Comparison of ENCODE assay signal across 24 cellular contexts in the genomic region with DNA sequence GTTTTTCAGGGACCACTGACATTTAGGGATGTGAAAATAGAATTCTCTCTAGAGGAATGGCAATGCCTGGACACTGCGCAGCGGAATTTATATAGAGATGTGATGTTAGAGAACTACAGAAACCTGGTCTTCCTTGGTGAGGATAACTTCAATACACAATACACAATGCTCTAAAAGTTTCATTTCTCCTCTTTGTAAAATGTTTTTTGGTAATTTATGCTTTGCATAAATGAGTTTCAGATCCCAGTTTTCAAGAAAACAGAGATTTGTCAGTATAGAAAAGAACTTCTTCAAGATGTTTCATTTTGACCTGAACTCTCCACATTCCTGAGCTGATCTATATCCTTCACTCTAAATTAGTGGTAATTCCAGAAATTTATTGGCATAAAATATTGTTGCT.
"Had no signal": no experiment of that assay in that cellular context is flagged by ENCODE, and none has a peak within 500 bp of the region (broad histone marks: within the 10 kb centered on the region; RNA-seq: fewer than 3 reads in every experiment).

No MANE protein-coding gene starts in this region.

- H3K9me3 Mint-ChIP-seq: activated naive CD4-positive, alpha-beta T cell treated with anti-CD3 and anti-CD28 coated beads, Interleukin-2, amount 50 U/mL, for 24 hours; natural killer cell treated with Interleukin-12 subunit alpha and Interleukin-12 subunit beta and Interleukin-15 and Interleukin-18, amount 100 ng/mL, for 72 hours; WTC11 had no signal

- H3K27ac ChIP-seq: esophagus squamous epithelium, left lung had no signal

- FAIRE-seq: endothelial cell of umbilical vein, kidney, TTC549 had no signal

- H3K4me3 ChIP-seq: esophagus squamous epithelium, left lung had no signal

- H3K9me3 ChIP-seq: esophagus squamous epithelium had no signal

- H3K4me3 Mint-ChIP-seq: activated CD8-positive, alpha-beta T cell treated with anti-CD3 and anti-CD28 coated beads for 36 hours; activated naive CD4-positive, alpha-beta T cell treated with anti-CD3 and anti-CD28 coated beads, Interleukin-2, amount 50 U/mL, for 24 hours; natural killer cell treated with Interleukin-12 subunit alpha and Interleukin-12 subunit beta and Interleukin-15 and Interleukin-18, amount 100 ng/mL, for 72 hours; WTC11 had no signal

- ATAC-seq: activated CD8-positive, alpha-beta T cell treated with anti-CD3 and anti-CD28 coated beads for 36 hours; left lung; natural killer cell treated with Interleukin-12 subunit alpha and Interleukin-12 subunit beta and Interleukin-15 and Interleukin-18, amount 100 ng/mL, for 72 hours; WTC11 had no signal

- DNase-seq: activated CD4-positive, alpha-beta T cell treated with anti-CD3 and anti-CD28 coated beads for 48 hours; activated CD8-positive, alpha-beta T cell treated with anti-CD3 and anti-CD28 coated beads for 36 hours; activated effector memory CD4-positive, alpha-beta T cell treated with anti-CD3 and anti-CD28 coated beads, Interleukin-2, amount 50 U/mL, for 16 hours; activated T-cell treated with anti-CD3 and anti-CD28 coated beads, Interleukin-2, amount 50 U/mL, for 48 hours; amniotic stem cell; caudate nucleus; cortex of kidney; effector CD4-positive, alpha-beta T cell; esophagus squamous epithelium; hippocampal formation; kidney; left lung; mammary epithelial cell; nucleus accumbens; posterior cingulate gyrus; retina; stimulated activated CD4-positive, alpha-beta T cell treated with anti-CD3 and anti-CD28 coated beads, Interleukin-2, amount 100 ng/mL, for 48 hours; stimulated activated naive CD4-positive, alpha-beta T cell; trophoblast cell had no signal

- H3K27ac Mint-ChIP-seq: activated CD8-positive, alpha-beta T cell treated with anti-CD3 and anti-CD28 coated beads for 36 hours; activated naive CD4-positive, alpha-beta T cell treated with anti-CD3 and anti-CD28 coated beads, Interleukin-2, amount 50 U/mL, for 24 hours; natural killer cell treated with Interleukin-12 subunit alpha and Interleukin-12 subunit beta and Interleukin-15 and Interleukin-18, amount 100 ng/mL, for 72 hours; WTC11 had no signal

- H3K27me3 Mint-ChIP-seq: activated CD8-positive, alpha-beta T cell treated with anti-CD3 and anti-CD28 coated beads for 36 hours; activated naive CD4-positive, alpha-beta T cell treated with anti-CD3 and anti-CD28 coated beads, Interleukin-2, amount 50 U/mL, for 24 hours; natural killer cell treated with Interleukin-12 subunit alpha and Interleukin-12 subunit beta and Interleukin-15 and Interleukin-18, amount 100 ng/mL, for 72 hours had no signal

- H3K27me3 ChIP-seq: esophagus squamous epithelium, left lung had no signal

- H3K4me1 ChIP-seq: esophagus squamous epithelium, left lung had no signal
